20 cellular contexts compared by ENCODE assay signal in the genomic region with DNA sequence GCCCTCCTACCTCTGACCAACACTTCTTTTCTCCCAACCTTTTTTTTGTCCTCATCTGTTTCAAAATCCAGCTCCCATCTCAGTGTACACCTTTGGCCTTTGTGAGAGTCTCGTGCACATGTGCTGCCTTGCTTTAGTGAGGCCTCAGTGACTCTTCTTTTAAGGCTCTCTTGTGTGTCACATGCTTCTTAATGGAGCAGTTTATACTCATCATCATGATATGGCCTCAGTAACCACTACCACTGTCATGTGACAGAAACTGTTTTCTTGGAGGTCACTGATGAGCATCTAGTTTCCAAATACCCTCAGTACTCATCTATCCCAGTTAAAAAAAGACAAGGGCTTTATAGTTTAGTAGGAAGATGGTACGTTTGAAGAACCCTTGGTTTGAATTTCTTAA. TPM values are rescaled to one million over a fixed set of nuclear protein-coding genes. Genes with fewer than 3 reads are reported as not detected.
"Had no signal": no experiment of that assay in that cellular context is flagged by ENCODE, and none has a peak within 500 bp of the region (broad histone marks: within the 10 kb centered on the region; RNA-seq: fewer than 3 reads in every experiment).

No MANE protein-coding gene starts in this region.

- H3K4me1 Mint-ChIP-seq: activated CD8-positive, alpha-beta memory T cell treated with anti-CD3 and anti-CD28 coated beads, Interleukin-2, amount 10 ng/mL, durations not matched to agents 7 days and 5 days; immature natural killer cell; naive thymus-derived CD4-positive, alpha-beta T cell; stimulated activated effector memory CD8-positive, alpha-beta T cell treated with anti-CD3 and anti-CD28 coated beads, Interleukin-12 subunit alpha, Interleukin-12 subunit beta, amount 100 ng/mL, for 72 hours had no signal

- H3K36me3 Mint-ChIP-seq: activated CD8-positive, alpha-beta memory T cell treated with anti-CD3 and anti-CD28 coated beads, Interleukin-2, amount 10 ng/mL, durations not matched to agents 7 days and 5 days; immature natural killer cell; naive thymus-derived CD4-positive, alpha-beta T cell; stimulated activated effector memory CD8-positive, alpha-beta T cell treated with anti-CD3 and anti-CD28 coated beads, Interleukin-12 subunit alpha, Interleukin-12 subunit beta, amount 100 ng/mL, for 72 hours had no signal

- DNase-seq: activated CD4-positive, alpha-beta T cell treated with anti-CD3 and anti-CD28 coated beads for 1 hour; activated CD4-positive, alpha-beta T cell treated with anti-CD3 and anti-CD28 coated beads, Interleukin-2, amount 50 U/mL, for 4 hours; activated naive CD4-positive, alpha-beta T cell treated with anti-CD3 and anti-CD28 coated beads, Interleukin-2, amount 50 U/mL, for 16 hours; activated T-cell treated with anti-CD3 and anti-CD28 coated beads, Interleukin-2, amount 50 U/mL, for 24 hours; caudate nucleus; glutamatergic neuron; immature natural killer cell; left cardiac atrium; lower lobe of right lung; midbrain; naive thymus-derived CD4-positive, alpha-beta T cell; pancreas; stimulated activated CD4-positive, alpha-beta T cell treated with anti-CD3 and anti-CD28 coated beads, Interleukin-1b, Interleukin-23, amount 100 ng/mL, for 48 hours; SW 1271; T-helper 9 cell; thyroid gland had no signal

- H3K27ac Mint-ChIP-seq: activated CD8-positive, alpha-beta memory T cell treated with anti-CD3 and anti-CD28 coated beads, Interleukin-2, amount 10 ng/mL, durations not matched to agents 7 days and 5 days; activated T-cell treated with anti-CD3 and anti-CD28 coated beads, Interleukin-2, amount 50 U/mL, for 24 hours; immature natural killer cell; naive thymus-derived CD4-positive, alpha-beta T cell; stimulated activated effector memory CD8-positive, alpha-beta T cell treated with anti-CD3 and anti-CD28 coated beads, Interleukin-12 subunit alpha, Interleukin-12 subunit beta, amount 100 ng/mL, for 72 hours had no signal

- ATAC-seq: activated CD8-positive, alpha-beta memory T cell treated with anti-CD3 and anti-CD28 coated beads, Interleukin-2, amount 10 ng/mL, durations not matched to agents 7 days and 5 days; esophagus mucosa; lower lobe of right lung; naive thymus-derived CD4-positive, alpha-beta T cell; pancreas; sciatic nerve; stimulated activated effector memory CD8-positive, alpha-beta T cell treated with anti-CD3 and anti-CD28 coated beads, Interleukin-12 subunit alpha, Interleukin-12 subunit beta, amount 100 ng/mL, for 72 hours had no signal

- H3K4me3 Mint-ChIP-seq: activated CD8-positive, alpha-beta memory T cell treated with anti-CD3 and anti-CD28 coated beads, Interleukin-2, amount 10 ng/mL, durations not matched to agents 7 days and 5 days; activated T-cell treated with anti-CD3 and anti-CD28 coated beads, Interleukin-2, amount 50 U/mL, for 24 hours; immature natural killer cell; naive thymus-derived CD4-positive, alpha-beta T cell; stimulated activated effector memory CD8-positive, alpha-beta T cell treated with anti-CD3 and anti-CD28 coated beads, Interleukin-12 subunit alpha, Interleukin-12 subunit beta, amount 100 ng/mL, for 72 hours had no signal

RNA-seq across cellular contexts. Expression of a gene that starts 8.1 kb away (rescaled TPM):
- total RNA-seq: activated CD8-positive, alpha-beta memory T cell treated with anti-CD3 and anti-CD28 coated beads, Interleukin-2, amount 10 ng/mL, durations not matched to agents 7 days and 5 days had no signal
